ENCODE assay signal across 25 cellular contexts in genomic region chrX:88990882-88991582, GRCh38.
"Had no signal": no experiment of that assay in that cellular context is flagged by ENCODE, and none has a peak within 500 bp of the region (broad histone marks: within the 10 kb centered on the region; RNA-seq: fewer than 3 reads in every experiment).

No MANE protein-coding gene starts in this region.

- H3K9me3 Mint-ChIP-seq: activated CD4-positive, alpha-beta memory T cell treated with anti-CD3 and anti-CD28 coated beads, Interleukin-2, amount 10 ng/mL, durations not matched to agents 7 days and 5 days; activated naive CD4-positive, alpha-beta T cell treated with anti-CD3 and anti-CD28 coated beads, Interleukin-2, amount 50 U/mL, for 24 hours; brain had no signal

- H3K27me3 Mint-ChIP-seq: activated CD4-positive, alpha-beta memory T cell treated with anti-CD3 and anti-CD28 coated beads, Interleukin-2, amount 10 ng/mL, durations not matched to agents 7 days and 5 days; activated CD4-positive, alpha-beta T cell treated with anti-CD3 and anti-CD28 coated beads for 36 hours; activated naive CD4-positive, alpha-beta T cell treated with anti-CD3 and anti-CD28 coated beads, Interleukin-2, amount 50 U/mL, for 24 hours; central memory CD8-positive, alpha-beta T cell had no signal

- H3K27ac ChIP-seq: ascending aorta, KMS-11, SK-N-MC, VCaP had no signal

- H3K4me2 ChIP-seq: KMS-11 had no signal

- H3K4me3 ChIP-seq: ascending aorta, SK-N-MC had no signal

- H3K27ac Mint-ChIP-seq: activated CD4-positive, alpha-beta memory T cell treated with anti-CD3 and anti-CD28 coated beads, Interleukin-2, amount 10 ng/mL, durations not matched to agents 7 days and 5 days; activated CD4-positive, alpha-beta T cell treated with anti-CD3 and anti-CD28 coated beads for 36 hours; activated naive CD4-positive, alpha-beta T cell treated with anti-CD3 and anti-CD28 coated beads, Interleukin-2, amount 50 U/mL, for 24 hours; activated T-helper 1 cell treated with anti-CD3 and anti-CD28 coated beads, Interleukin-12 subunit alpha, Interleukin-12 subunit beta, Interleukin-2, Interleukin-4 antibody, amounts not matched to agents 30 ng/mL and 10 ng/mL and 1 ng/mL, durations not matched to agents 14 hours and 24 hours and 36 hours; brain had no signal

- H3K4me3 Mint-ChIP-seq: activated CD4-positive, alpha-beta memory T cell treated with anti-CD3 and anti-CD28 coated beads, Interleukin-2, amount 10 ng/mL, durations not matched to agents 7 days and 5 days; activated CD4-positive, alpha-beta T cell treated with anti-CD3 and anti-CD28 coated beads for 36 hours; activated naive CD4-positive, alpha-beta T cell treated with anti-CD3 and anti-CD28 coated beads, Interleukin-2, amount 50 U/mL, for 24 hours; activated T-helper 1 cell treated with anti-CD3 and anti-CD28 coated beads, Interleukin-12 subunit alpha, Interleukin-12 subunit beta, Interleukin-2, Interleukin-4 antibody, amounts not matched to agents 30 ng/mL and 10 ng/mL and 1 ng/mL, durations not matched to agents 14 hours and 24 hours and 36 hours; brain; central memory CD8-positive, alpha-beta T cell had no signal

- H3K9me3 ChIP-seq: ascending aorta had no signal

- H3K4me1 ChIP-seq: ascending aorta had no signal

- H3K36me3 ChIP-seq: ascending aorta had no signal

- H3K36me3 Mint-ChIP-seq: activated naive CD4-positive, alpha-beta T cell treated with anti-CD3 and anti-CD28 coated beads, Interleukin-2, amount 50 U/mL, for 24 hours; brain had no signal

- DNase-seq: activated CD4-positive, alpha-beta memory T cell treated with anti-CD3 and anti-CD28 coated beads, Interleukin-2, amount 10 ng/mL, durations not matched to agents 7 days and 5 days; activated CD4-positive, alpha-beta T cell treated with anti-CD3 and anti-CD28 coated beads for 36 hours; activated CD4-positive, alpha-beta T cell treated with anti-CD3 and anti-CD28 coated beads, Interleukin-2, amount 50 U/mL, for 1 hour; activated effector memory CD4-positive, alpha-beta T cell treated with Interleukin-2 at 50 U/mL for 16 hours; activated naive CD4-positive, alpha-beta T cell; amniotic stem cell; NCI-H1092; NCI-H1417; NCI-H1930; NCI-H510A treated with DMSO at 0.1 percent for 48 hours; NCI-H69; NK-92 treated with Interleukin-12 subunit alpha and Interleukin-12 subunit beta, amount 100 ng/mL, for 24 hours; OCI-M1; RPMI8226; T-helper 1 cell had no signal

- H3K4me1 Mint-ChIP-seq: activated CD4-positive, alpha-beta memory T cell treated with anti-CD3 and anti-CD28 coated beads, Interleukin-2, amount 10 ng/mL, durations not matched to agents 7 days and 5 days; activated CD4-positive, alpha-beta T cell treated with anti-CD3 and anti-CD28 coated beads for 36 hours; activated naive CD4-positive, alpha-beta T cell treated with anti-CD3 and anti-CD28 coated beads, Interleukin-2, amount 50 U/mL, for 24 hours; brain; central memory CD8-positive, alpha-beta T cell had no signal

- ATAC-seq: activated CD4-positive, alpha-beta T cell treated with anti-CD3 and anti-CD28 coated beads for 36 hours; Panc1; Right ventricle myocardium inferior had no signal

- H3K9ac ChIP-seq: KMS-11 had no signal

- H3K27me3 ChIP-seq: ascending aorta had no signal
